In the genomic region with DNA sequence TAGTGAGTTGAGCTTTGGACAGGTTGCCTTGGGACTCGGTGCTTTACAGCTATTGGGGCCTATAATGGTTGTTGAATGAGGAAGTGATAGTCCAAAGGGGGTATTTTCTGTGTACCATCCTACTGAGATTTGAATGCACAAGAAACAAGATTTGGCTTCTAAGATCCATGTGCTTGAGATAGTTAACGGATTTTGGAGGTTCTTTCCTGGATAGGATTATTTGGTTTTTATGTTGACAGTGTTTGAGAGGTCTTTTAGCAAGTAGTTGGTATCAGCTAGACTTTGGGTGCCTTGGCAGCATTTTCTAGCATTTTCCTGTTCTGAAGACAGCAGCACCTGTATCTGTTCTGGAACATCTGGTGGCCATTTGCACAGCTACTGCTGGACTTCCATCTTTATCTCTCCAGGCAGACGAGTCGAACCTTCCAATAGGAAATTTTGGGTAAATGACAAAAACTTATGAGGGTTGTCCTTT, we compare ENCODE assay signal across 1 cellular context.
TF ChIP-seq lines count a peak whose summit lies in the region.

No MANE protein-coding gene starts in this region.

TF ChIP-seq in K562, 482 proteins besides CTCF, POLR2A, EP300 and RAD21 (continues in another document):
- TF ChIP-seq, protein P1, sequence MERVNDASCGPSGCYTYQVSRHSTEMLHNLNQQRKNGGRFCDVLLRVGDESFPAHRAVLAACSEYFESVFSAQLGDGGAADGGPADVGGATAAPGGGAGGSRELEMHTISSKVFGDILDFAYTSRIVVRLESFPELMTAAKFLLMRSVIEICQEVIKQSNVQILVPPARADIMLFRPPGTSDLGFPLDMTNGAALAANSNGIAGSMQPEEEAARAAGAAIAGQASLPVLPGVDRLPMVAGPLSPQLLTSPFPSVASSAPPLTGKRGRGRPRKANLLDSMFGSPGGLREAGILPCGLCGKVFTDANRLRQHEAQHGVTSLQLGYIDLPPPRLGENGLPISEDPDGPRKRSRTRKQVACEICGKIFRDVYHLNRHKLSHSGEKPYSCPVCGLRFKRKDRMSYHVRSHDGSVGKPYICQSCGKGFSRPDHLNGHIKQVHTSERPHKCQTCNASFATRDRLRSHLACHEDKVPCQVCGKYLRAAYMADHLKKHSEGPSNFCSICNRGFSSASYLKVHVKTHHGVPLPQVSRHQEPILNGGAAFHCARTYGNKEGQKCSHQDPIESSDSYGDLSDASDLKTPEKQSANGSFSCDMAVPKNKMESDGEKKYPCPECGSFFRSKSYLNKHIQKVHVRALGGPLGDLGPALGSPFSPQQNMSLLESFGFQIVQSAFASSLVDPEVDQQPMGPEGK (CRISPR knock-in tag; IDR thresholded peaks at IDR 0.05; ENCODE audit: borderline replicate concordance), result no peak
- TF ChIP-seq MCM5 (IDR thresholded peaks at IDR 0.05; ENCODE audit: low read depth) (no peak), FOXM1 (IDR thresholded peaks at IDR 0.05; ENCODE audit: low read depth) (peak; percentile 72; the same call in 1 of the 2 replicates), FOXM1 (CRISPR knock-in tag; IDR thresholded peaks at IDR 0.05; ENCODE audit: low read depth) (no peak), STAT5A (IDR thresholded peaks at IDR 0.05; ENCODE audit: borderline replicate concordance, low read length) (peak; percentile 84), ARID3A (IDR thresholded peaks at IDR 0.05; ENCODE audit: borderline replicate concordance, low read depth, low read length) (peak; percentile 51; the same call in 1 of the 2 replicates), THAP7 (CRISPR knock-in tag; IDR thresholded peaks at IDR 0.05) (no peak), ARID1B (IDR thresholded peaks at IDR 0.05) (peak; percentile 96), BCOR (IDR thresholded peaks at IDR 0.05) (no peak), HDAC8 (tag; IDR thresholded peaks at IDR 0.05) (no peak), GATA2 (CRISPR knock-in tag; IDR thresholded peaks at IDR 0.05) (peak; percentile 87), HDAC6 (IDR thresholded peaks at IDR 0.05; ENCODE audit: low read depth, low read length) (no peak), TAF15 (IDR thresholded peaks at IDR 0.05; ENCODE audit: low read depth, low read length) (no peak), TAL1 (IDR thresholded peaks at IDR 0.05) (peak; percentile 94), MYNN (IDR thresholded peaks at IDR 0.05) (peak; percentile 63; the same call in 1 of the 2 replicates), MYNN (CRISPR knock-in tag; IDR thresholded peaks at IDR 0.05) (no peak), KLF13 (tag; IDR thresholded peaks at IDR 0.05; ENCODE audit: borderline replicate concordance, low read depth) (no peak), ZNF175 (CRISPR knock-in tag; IDR thresholded peaks at IDR 0.05; ENCODE audit: low read depth) (peak; percentile 36; the same call in 1 of the 2 replicates), NFE2 (IDR thresholded peaks at IDR 0.05; ENCODE audit: low read depth) (no peak), ZNF165 (CRISPR knock-in tag; IDR thresholded peaks at IDR 0.05; ENCODE audit: borderline replicate concordance) (no peak), RBM14 (IDR thresholded peaks at IDR 0.05; ENCODE audit: borderline replicate concordance, insufficient read depth, low read depth, low read length) (no peak), SP1 (CRISPR knock-in tag; IDR thresholded peaks at IDR 0.05) (no peak), KAT7 (CRISPR knock-in tag; IDR thresholded peaks at IDR 0.05; ENCODE audit: borderline replicate concordance) (no peak), SMARCA4 (IDR thresholded peaks at IDR 0.05) (peak; percentile 91), SNRNP70 (optimal IDR thresholded peaks at IDR 0.05; ENCODE audit: low read depth, low read length) (no peak), C11orf30 (IDR thresholded peaks at IDR 0.05; ENCODE audit: low read depth) (no peak), CEBPB (tag; IDR thresholded peaks at IDR 0.05) (no peak), ELF1 (tag; IDR thresholded peaks at IDR 0.05) (no peak), NFRKB (IDR thresholded peaks at IDR 0.05; ENCODE audit: low read depth) (peak; percentile 56; the same call in 1 of the 2 replicates), SPI1 (IDR thresholded peaks at IDR 0.05; ENCODE audit: borderline replicate concordance, low read depth, low read length) (peak; percentile 75), PRPF4 (IDR thresholded peaks at IDR 0.05; ENCODE audit: insufficient read depth, low read depth, low read length, poor library complexity, severe bottlenecking) (no peak), ATF3 (IDR thresholded peaks at IDR 0.05) (no peak), ATF3 (CRISPR knock-in tag; conservative IDR thresholded peaks at IDR 0.05) (no peak), POLR2AphosphoS5 (IDR thresholded peaks at IDR 0.05; ENCODE audit: control insufficient read depth, insufficient read depth, low read depth, low read length) (peak; percentile 92), ZEB2 (IDR thresholded peaks at IDR 0.05) (0 out of 2 replicates have a peak, but pooled peaks have one; percentile 15), ZNF696 (CRISPR knock-in tag; conservative IDR thresholded peaks at IDR 0.05) (no peak), KLF16 (IDR thresholded peaks at IDR 0.05) (peak; percentile 83), NCOR1 (IDR thresholded peaks at IDR 0.05) (peak; percentile 93), ZNF316 (IDR thresholded peaks at IDR 0.05) (no peak), BRF1 (IDR thresholded peaks at IDR 0.05; ENCODE audit: borderline replicate concordance, extremely low read depth, insufficient read length) (no peak), ZNF583 (CRISPR knock-in tag; IDR thresholded peaks at IDR 0.05) (no peak), ZNF764 (CRISPR knock-in tag; IDR thresholded peaks at IDR 0.05; ENCODE audit: low read depth) (no peak)
- TF ChIP-seq, protein P2, sequence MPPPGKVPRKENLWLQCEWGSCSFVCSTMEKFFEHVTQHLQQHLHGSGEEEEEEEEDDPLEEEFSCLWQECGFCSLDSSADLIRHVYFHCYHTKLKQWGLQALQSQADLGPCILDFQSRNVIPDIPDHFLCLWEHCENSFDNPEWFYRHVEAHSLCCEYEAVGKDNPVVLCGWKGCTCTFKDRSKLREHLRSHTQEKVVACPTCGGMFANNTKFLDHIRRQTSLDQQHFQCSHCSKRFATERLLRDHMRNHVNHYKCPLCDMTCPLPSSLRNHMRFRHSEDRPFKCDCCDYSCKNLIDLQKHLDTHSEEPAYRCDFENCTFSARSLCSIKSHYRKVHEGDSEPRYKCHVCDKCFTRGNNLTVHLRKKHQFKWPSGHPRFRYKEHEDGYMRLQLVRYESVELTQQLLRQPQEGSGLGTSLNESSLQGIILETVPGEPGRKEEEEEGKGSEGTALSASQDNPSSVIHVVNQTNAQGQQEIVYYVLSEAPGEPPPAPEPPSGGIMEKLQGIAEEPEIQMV (tag; conservative IDR thresholded peaks at IDR 0.05; ENCODE audit: low read depth), result 0 out of 2 replicates have a peak, but pooled peaks have one; percentile 9
- TF ChIP-seq, protein P3, sequence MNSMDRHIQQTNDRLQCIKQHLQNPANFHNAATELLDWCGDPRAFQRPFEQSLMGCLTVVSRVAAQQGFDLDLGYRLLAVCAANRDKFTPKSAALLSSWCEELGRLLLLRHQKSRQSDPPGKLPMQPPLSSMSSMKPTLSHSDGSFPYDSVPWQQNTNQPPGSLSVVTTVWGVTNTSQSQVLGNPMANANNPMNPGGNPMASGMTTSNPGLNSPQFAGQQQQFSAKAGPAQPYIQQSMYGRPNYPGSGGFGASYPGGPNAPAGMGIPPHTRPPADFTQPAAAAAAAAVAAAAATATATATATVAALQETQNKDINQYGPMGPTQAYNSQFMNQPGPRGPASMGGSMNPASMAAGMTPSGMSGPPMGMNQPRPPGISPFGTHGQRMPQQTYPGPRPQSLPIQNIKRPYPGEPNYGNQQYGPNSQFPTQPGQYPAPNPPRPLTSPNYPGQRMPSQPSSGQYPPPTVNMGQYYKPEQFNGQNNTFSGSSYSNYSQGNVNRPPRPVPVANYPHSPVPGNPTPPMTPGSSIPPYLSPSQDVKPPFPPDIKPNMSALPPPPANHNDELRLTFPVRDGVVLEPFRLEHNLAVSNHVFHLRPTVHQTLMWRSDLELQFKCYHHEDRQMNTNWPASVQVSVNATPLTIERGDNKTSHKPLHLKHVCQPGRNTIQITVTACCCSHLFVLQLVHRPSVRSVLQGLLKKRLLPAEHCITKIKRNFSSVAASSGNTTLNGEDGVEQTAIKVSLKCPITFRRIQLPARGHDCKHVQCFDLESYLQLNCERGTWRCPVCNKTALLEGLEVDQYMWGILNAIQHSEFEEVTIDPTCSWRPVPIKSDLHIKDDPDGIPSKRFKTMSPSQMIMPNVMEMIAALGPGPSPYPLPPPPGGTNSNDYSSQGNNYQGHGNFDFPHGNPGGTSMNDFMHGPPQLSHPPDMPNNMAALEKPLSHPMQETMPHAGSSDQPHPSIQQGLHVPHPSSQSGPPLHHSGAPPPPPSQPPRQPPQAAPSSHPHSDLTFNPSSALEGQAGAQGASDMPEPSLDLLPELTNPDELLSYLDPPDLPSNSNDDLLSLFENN (IDR thresholded peaks at IDR 0.05; ENCODE audit: low read depth in 2 of 2, low read length in 2 of 2), result peak in 1 of 2 experiments; percentile 81; a peak in 2 of 4 replicates
- TF ChIP-seq, protein P4, sequence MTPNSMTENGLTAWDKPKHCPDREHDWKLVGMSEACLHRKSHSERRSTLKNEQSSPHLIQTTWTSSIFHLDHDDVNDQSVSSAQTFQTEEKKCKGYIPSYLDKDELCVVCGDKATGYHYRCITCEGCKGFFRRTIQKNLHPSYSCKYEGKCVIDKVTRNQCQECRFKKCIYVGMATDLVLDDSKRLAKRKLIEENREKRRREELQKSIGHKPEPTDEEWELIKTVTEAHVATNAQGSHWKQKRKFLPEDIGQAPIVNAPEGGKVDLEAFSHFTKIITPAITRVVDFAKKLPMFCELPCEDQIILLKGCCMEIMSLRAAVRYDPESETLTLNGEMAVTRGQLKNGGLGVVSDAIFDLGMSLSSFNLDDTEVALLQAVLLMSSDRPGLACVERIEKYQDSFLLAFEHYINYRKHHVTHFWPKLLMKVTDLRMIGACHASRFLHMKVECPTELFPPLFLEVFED (CRISPR knock-in tag; conservative IDR thresholded peaks at IDR 0.05), result no peak
- TF ChIP-seq, protein P5, sequence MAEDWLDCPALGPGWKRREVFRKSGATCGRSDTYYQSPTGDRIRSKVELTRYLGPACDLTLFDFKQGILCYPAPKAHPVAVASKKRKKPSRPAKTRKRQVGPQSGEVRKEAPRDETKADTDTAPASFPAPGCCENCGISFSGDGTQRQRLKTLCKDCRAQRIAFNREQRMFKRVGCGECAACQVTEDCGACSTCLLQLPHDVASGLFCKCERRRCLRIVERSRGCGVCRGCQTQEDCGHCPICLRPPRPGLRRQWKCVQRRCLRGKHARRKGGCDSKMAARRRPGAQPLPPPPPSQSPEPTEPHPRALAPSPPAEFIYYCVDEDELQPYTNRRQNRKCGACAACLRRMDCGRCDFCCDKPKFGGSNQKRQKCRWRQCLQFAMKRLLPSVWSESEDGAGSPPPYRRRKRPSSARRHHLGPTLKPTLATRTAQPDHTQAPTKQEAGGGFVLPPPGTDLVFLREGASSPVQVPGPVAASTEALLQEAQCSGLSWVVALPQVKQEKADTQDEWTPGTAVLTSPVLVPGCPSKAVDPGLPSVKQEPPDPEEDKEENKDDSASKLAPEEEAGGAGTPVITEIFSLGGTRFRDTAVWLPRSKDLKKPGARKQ (CRISPR knock-in tag; IDR thresholded peaks at IDR 0.05), result no peak
- TF ChIP-seq, protein P6, sequence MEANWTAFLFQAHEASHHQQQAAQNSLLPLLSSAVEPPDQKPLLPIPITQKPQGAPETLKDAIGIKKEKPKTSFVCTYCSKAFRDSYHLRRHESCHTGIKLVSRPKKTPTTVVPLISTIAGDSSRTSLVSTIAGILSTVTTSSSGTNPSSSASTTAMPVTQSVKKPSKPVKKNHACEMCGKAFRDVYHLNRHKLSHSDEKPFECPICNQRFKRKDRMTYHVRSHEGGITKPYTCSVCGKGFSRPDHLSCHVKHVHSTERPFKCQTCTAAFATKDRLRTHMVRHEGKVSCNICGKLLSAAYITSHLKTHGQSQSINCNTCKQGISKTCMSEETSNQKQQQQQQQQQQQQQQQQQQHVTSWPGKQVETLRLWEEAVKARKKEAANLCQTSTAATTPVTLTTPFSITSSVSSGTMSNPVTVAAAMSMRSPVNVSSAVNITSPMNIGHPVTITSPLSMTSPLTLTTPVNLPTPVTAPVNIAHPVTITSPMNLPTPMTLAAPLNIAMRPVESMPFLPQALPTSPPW (CRISPR knock-in tag; IDR thresholded peaks at IDR 0.05), result peak; percentile 20; the same call in 1 of the 2 replicates
- TF ChIP-seq, protein P7, sequence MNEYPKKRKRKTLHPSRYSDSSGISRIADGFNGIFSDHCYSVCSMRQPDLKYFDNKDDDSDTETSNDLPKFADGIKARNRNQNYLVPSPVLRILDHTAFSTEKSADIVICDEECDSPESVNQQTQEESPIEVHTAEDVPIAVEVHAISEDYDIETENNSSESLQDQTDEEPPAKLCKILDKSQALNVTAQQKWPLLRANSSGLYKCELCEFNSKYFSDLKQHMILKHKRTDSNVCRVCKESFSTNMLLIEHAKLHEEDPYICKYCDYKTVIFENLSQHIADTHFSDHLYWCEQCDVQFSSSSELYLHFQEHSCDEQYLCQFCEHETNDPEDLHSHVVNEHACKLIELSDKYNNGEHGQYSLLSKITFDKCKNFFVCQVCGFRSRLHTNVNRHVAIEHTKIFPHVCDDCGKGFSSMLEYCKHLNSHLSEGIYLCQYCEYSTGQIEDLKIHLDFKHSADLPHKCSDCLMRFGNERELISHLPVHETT (CRISPR knock-in tag; conservative IDR thresholded peaks at IDR 0.05 in 1 of 2, IDR thresholded peaks at IDR 0.05 in 1 of 2), result no peak
